In genomic region chr14:103292426-103293374, GRCh38 we compare ENCODE assay signal across 8 cellular contexts. TPM values are rescaled to one million over a fixed set of nuclear protein-coding genes. Genes with fewer than 3 reads are reported as not detected.
DNase-seq lines count a peak whose midpoint lies in the region; ATAC-seq, FAIRE-seq and TF ChIP-seq lines count a peak whose summit lies in the region.

No MANE protein-coding gene starts in this region.

- peaks cover 6% of the 10 kb centered on the region for H3K4me1 Mint-ChIP-seq in activated B cell treated with CpG ODN at 0.5 μM for 24 hours

- ATAC-seq in activated B cell treated with CpG ODN at 0.5 μM for 24 hours (ENCODE audit: low read depth) (peak; percentile 99), GM19452 (IDR thresholded peaks at IDR 0.05; ENCODE audit: unreplicated experiment) (no peak)

- CTCF ChIA-PET in activated B cell treated with CpG ODN at 0.5 μM for 24 hours (lab: Charles Lee), result interaction anchor here (0.6 to 4.4 kb wide), 8 partner anchors 24 to 599 kb away, joined by 3 to 58 read pairs (median 4); partner anchors contain the start of gene EIF5

- no peak overlapping the region for H3K4me3 Mint-ChIP-seq in activated B cell treated with CpG ODN at 0.5 μM for 24 hours

- TF ChIP-seq CTCF in D721Med (IDR thresholded peaks at IDR 0.05; ENCODE audit: insufficient read depth, missing control alignments) (peak; percentile 91), activated B cell treated with CpG ODN at 0.5 μM for 24 hours (IDR thresholded peaks at IDR 0.05) (peak; percentile 24), cardiac fibroblast (IDR thresholded peaks at IDR 0.05; ENCODE audit: low read depth, low read length) (peak; percentile 94)

- no peak overlapping the region for H3K27ac Mint-ChIP-seq in activated B cell treated with CpG ODN at 0.5 μM for 24 hours

- H3K27me3 Mint-ChIP-seq in activated B cell treated with CpG ODN at 0.5 μM for 24 hours, result peaks cover 18% of the 10 kb centered on the region

- no peak for FAIRE-seq in D721Med (lab: Jason Lieb, UNC)

- POLR2A ChIA-PET in activated B cell treated with CpG ODN at 0.5 μM for 24 hours (lab: Charles Lee), result interaction anchor here (0.9 to 1.2 kb wide), 2 partner anchors 41 to 189 kb away, joined by 4 to 9 read pairs; partner anchors contain the start of gene EIF5

- intact Hi-C loops in activated B cell treated with CpG ODN at 0.5 μM for 24 hours (cut with micrococcal nuclease), result loop anchor here (1.0 to 5.0 kb wide), 6 partner anchors 42 to 598 kb away; partner anchors contain the start of genes EIF5 and MARK3

- DNase-seq in D721Med (ENCODE audit: insufficient read length, low spot score) (peak; percentile 82), GOT3 (lab: John Stamatoyannopoulos, UW) (peak; percentile 8), NCI-H1694 treated with DMSO at 0.1 percent for 48 hours (lab: John Stamatoyannopoulos, UW) (peak; percentile 81), activated B cell treated with CpG ODN at 0.5 μM for 24 hours (peak; percentile 73), cardiac fibroblast (ENCODE audit: low read depth in 2 of 2) (peak; percentile 70 to 74), kidney glomerular epithelial cell (lab: John Stamatoyannopoulos, UW) (peak; percentile 60)
- DNase-seq in stimulated activated CD4-positive, alpha-beta T cell treated with anti-CD3 and anti-CD28 coated beads, Interleukin-2, amount 100 ng/mL, for 24 hours, result peak; percentile 83 to 85

- H3K36me3 Mint-ChIP-seq in activated B cell treated with CpG ODN at 0.5 μM for 24 hours (ENCODE audit: low read depth), result no peaks in the 10 kb centered on the region

- no peak overlapping the region for H3K4me3 ChIP-seq in cardiac fibroblast (replicated peaks in 1 of 2; ENCODE audit: low read depth in 2 of 2, low read length in 2 of 2)

- no peaks in the 10 kb centered on the region for H3K9me3 Mint-ChIP-seq in activated B cell treated with CpG ODN at 0.5 μM for 24 hours

RNA-seq across cellular contexts. Expression of gene EIF5, which starts 41.3 kb away (rescaled TPM):
- total RNA-seq in activated B cell treated with CpG ODN at 0.5 μM for 24 hours, result 234 and 274 TPM in 2 replicates

Comparison
In these comparisons a context has a peak if more than half of its experiments do, and no peak if none do; other contexts are left out.
1. DNase-seq: peak in every context shown above with its lines; median percentile 84 in stimulated activated CD4-positive, alpha-beta T cell treated with anti-CD3 and anti-CD28 coated beads, Interleukin-2, amount 100 ng/mL, for 24 hours; 82 in D721Med; 81 in NCI-H1694 treated with DMSO at 0.1 percent for 48 hours; 73 in activated B cell treated with CpG ODN at 0.5 μM for 24 hours; 72 in cardiac fibroblast; 60 in kidney glomerular epithelial cell; 8 in GOT3.
2. CTCF ChIP-seq: peak in every context shown above with its lines; median percentile 94 in cardiac fibroblast; 91 in D721Med; 24 in activated B cell treated with CpG ODN at 0.5 μM for 24 hours.